21 cellular contexts compared by ENCODE assay signal in genomic region chr6:170273191-170273590, GRCh38.
"Had no signal": no experiment of that assay in that cellular context is flagged by ENCODE, and none has a peak within 500 bp of the region (broad histone marks: within the 10 kb centered on the region; RNA-seq: fewer than 3 reads in every experiment).

No MANE protein-coding gene starts in this region.

- H3K4me3 Mint-ChIP-seq: activated CD4-positive, alpha-beta memory T cell treated with anti-CD3 and anti-CD28 coated beads for 36 hours; activated T-cell treated with anti-CD3 and anti-CD28 coated beads, Interleukin-2, amount 50 U/mL, for 24 hours; brain had no signal

- H3K9me3 ChIP-seq: neutrophil, sigmoid colon, SJSA1, upper lobe of right lung had no signal

- H3K4me1 ChIP-seq: parathyroid adenoma, SJSA1 had no signal

- H3K27ac ChIP-seq: coronary artery, neutrophil, parathyroid adenoma, sigmoid colon, SJSA1, upper lobe of right lung had no signal

- DNase-seq: activated B cell treated with CpG ODN at 0.5 μM for 24 hours; activated CD4-positive, alpha-beta memory T cell treated with anti-CD3 and anti-CD28 coated beads for 36 hours; activated CD4-positive, alpha-beta T cell treated with anti-CD3 and anti-CD28 coated beads for 4 hours; activated effector memory CD4-positive, alpha-beta T cell treated with Interleukin-2 at 50 U/mL for 16 hours; activated T-cell treated with anti-CD3 and anti-CD28 coated beads, Interleukin-2, amount 50 U/mL, for 24 hours; anterior cingulate cortex; erythroblast; foreskin melanocyte; glutamatergic neuron; hypothalamus; islet precursor cell; mammary epithelial cell; sigmoid colon; stimulated activated naive CD4-positive, alpha-beta T cell; upper lobe of right lung had no signal

- H3K36me3 Mint-ChIP-seq: brain had no signal

- H3K27ac Mint-ChIP-seq: activated B cell treated with CpG ODN at 0.5 μM for 24 hours; activated CD4-positive, alpha-beta memory T cell treated with anti-CD3 and anti-CD28 coated beads for 36 hours; activated T-cell treated with anti-CD3 and anti-CD28 coated beads, Interleukin-2, amount 50 U/mL, for 24 hours; T-helper 2 cell treated with Interferon-gamma antibody and Interleukin-4, amounts not matched to agents 5 μg/mL and 100 μg/mL, for 36 hours had no signal

- H3K36me3 ChIP-seq: neutrophil, sigmoid colon, SJSA1, upper lobe of right lung had no signal

- H3K27me3 ChIP-seq: sigmoid colon, upper lobe of right lung had no signal

- H3K9me3 Mint-ChIP-seq: activated B cell treated with CpG ODN at 0.5 μM for 24 hours; activated CD4-positive, alpha-beta memory T cell treated with anti-CD3 and anti-CD28 coated beads for 36 hours; activated T-cell treated with anti-CD3 and anti-CD28 coated beads, Interleukin-2, amount 50 U/mL, for 24 hours; T-helper 2 cell treated with Interferon-gamma antibody and Interleukin-4, amounts not matched to agents 5 μg/mL and 100 μg/mL, for 36 hours had no signal

- ATAC-seq: upper lobe of right lung had no signal

- H3K27me3 Mint-ChIP-seq: activated B cell treated with CpG ODN at 0.5 μM for 24 hours had no signal

- H3K4me3 ChIP-seq: coronary artery, sigmoid colon, SJSA1, upper lobe of right lung had no signal
